22 cellular contexts compared by ENCODE assay signal in genomic region chr10:30709229-30709628, GRCh38.
DNase-seq lines count a peak whose midpoint lies in the region; ATAC-seq and TF ChIP-seq lines count a peak whose summit lies in the region.
"Had no signal": no experiment of that assay in that cellular context is flagged by ENCODE, and none has a peak within 500 bp of the region (broad histone marks: within the 10 kb centered on the region; RNA-seq: fewer than 3 reads in every experiment).

No MANE protein-coding gene starts in this region.

- POLR2A ChIA-PET in activated CD4-positive, alpha-beta memory T cell treated with anti-CD3 and anti-CD28 coated beads for 36 hours (lab: Charles Lee), result no interaction called here
- POLR2A ChIA-PET in activated CD4-positive, alpha-beta memory T cell treated with anti-CD3 and anti-CD28 coated beads, Interleukin-2, amount 10 ng/mL, durations not matched to agents 7 days and 5 days (lab: Charles Lee), result interaction anchor here (0.6 to 1.0 kb wide), 2 partner anchors 8 to 22 kb away, joined by 3 read pairs; no protein-coding TSS in a partner anchor

- H3K27me3 ChIP-seq in GM23338 (ENCODE audit: insufficient read depth), result no peaks in the 10 kb centered on the region
- H3K27me3 ChIP-seq in brain microvascular endothelial cell (replicated peaks), result no peaks in the 10 kb centered on the region
- H3K27me3 ChIP-seq in trophoblast cell (ENCODE audit: insufficient read depth, low read length), result no peaks in the 10 kb centered on the region
- H3K27me3 ChIP-seq: left lung, MG63, vagina had no signal

- peak; percentile 30 for DNase-seq in activated CD4-positive, alpha-beta memory T cell treated with anti-CD3 and anti-CD28 coated beads for 36 hours
- no peak for DNase-seq in activated CD4-positive, alpha-beta memory T cell treated with anti-CD3 and anti-CD28 coated beads, Interleukin-2, amount 10 ng/mL, durations not matched to agents 7 days and 5 days
- DNase-seq in GM23338 (ENCODE audit: low spot score), result peak; percentile 41
- no peak for DNase-seq in brain microvascular endothelial cell
- DNase-seq in trophoblast cell, result no peak
- DNase-seq: activated CD4-positive, CD25-positive, alpha-beta regulatory T cell; activated CD8-positive, alpha-beta memory T cell treated with anti-CD3 and anti-CD28 coated beads, Interleukin-2, amount 50 U/mL, for 4 hours; activated effector memory CD4-positive, alpha-beta T cell treated with anti-CD3 and anti-CD28 coated beads, Interleukin-2, amount 50 U/mL, for 16 hours; amniotic stem cell; central memory CD4-positive, alpha-beta T cell; IMR-90; left lung; MG63; NCI-H146; NCI-H748 treated with DMSO at 0.1 percent for 48 hours; PC-9 had no signal

- no peak overlapping the region for H4K91ac ChIP-seq in trophoblast cell (ENCODE audit: low read depth, low read length)

- no peaks in the 10 kb centered on the region for H3K27me3 Mint-ChIP-seq in activated CD4-positive, alpha-beta memory T cell treated with anti-CD3 and anti-CD28 coated beads for 36 hours
- H3K27me3 Mint-ChIP-seq in activated CD4-positive, alpha-beta memory T cell treated with anti-CD3 and anti-CD28 coated beads, Interleukin-2, amount 10 ng/mL, durations not matched to agents 7 days and 5 days, result no peaks in the 10 kb centered on the region
- peaks cover 6% of the 10 kb centered on the region for H3K27me3 Mint-ChIP-seq in GM23338 (ENCODE audit: insufficient read depth, low read depth, poor library complexity)

- no peak overlapping the region for H3K18ac ChIP-seq in trophoblast cell (ENCODE audit: low read length)

- H3K79me2 ChIP-seq in GM23338 (replicated peaks; ENCODE audit: insufficient read depth), result no peaks in the 10 kb centered on the region
- H3K79me2 ChIP-seq in trophoblast cell (ENCODE audit: control insufficient read depth, insufficient read depth, low read length, poor library complexity), result no peaks in the 10 kb centered on the region

- H3K14ac ChIP-seq in trophoblast cell (ENCODE audit: low read length), result no peak overlapping the region

- no peak overlapping the region for H3K4me2 ChIP-seq in GM23338
- no peak overlapping the region for H3K4me2 ChIP-seq in trophoblast cell (ENCODE audit: low read length)
- H3K4me2 ChIP-seq: PC-9 had no signal

- no peak overlapping the region for H3K4ac ChIP-seq in trophoblast cell (ENCODE audit: low read depth, low read length)

- CTCF ChIA-PET in activated CD4-positive, alpha-beta memory T cell treated with anti-CD3 and anti-CD28 coated beads for 36 hours (lab: Charles Lee), result interaction anchor here (0.9 to 3.0 kb wide), 4 partner anchors 9 to 70 kb away, joined by 3 to 16 read pairs (median 7); no protein-coding TSS in a partner anchor
- CTCF ChIA-PET in activated CD4-positive, alpha-beta memory T cell treated with anti-CD3 and anti-CD28 coated beads, Interleukin-2, amount 10 ng/mL, durations not matched to agents 7 days and 5 days (lab: Charles Lee), result interaction anchor here (1.0 to 1.8 kb wide), 3 partner anchors 9 to 38 kb away, joined by 4 to 7 read pairs (median 6); no protein-coding TSS in a partner anchor

- H3K23ac ChIP-seq in trophoblast cell (ENCODE audit: low read length), result no peak overlapping the region

- ATAC-seq in GM23338 (peak; percentile 80), GM19035 (IDR thresholded peaks at IDR 0.05; ENCODE audit: unreplicated experiment) (no peak), HG03432 (IDR thresholded peaks at IDR 0.05; ENCODE audit: unreplicated experiment) (no peak), HG02623 (IDR thresholded peaks at IDR 0.05; ENCODE audit: unreplicated experiment) (no peak)
- ATAC-seq: left lung had no signal

- H3K9ac ChIP-seq in trophoblast cell (ENCODE audit: low read length), result peak overlapping the region; percentile 61

- H3K4me1 Mint-ChIP-seq in activated CD4-positive, alpha-beta memory T cell treated with anti-CD3 and anti-CD28 coated beads for 36 hours (ENCODE audit: low read depth), result peaks cover 36% of the 10 kb centered on the region
- H3K4me1 Mint-ChIP-seq in activated CD4-positive, alpha-beta memory T cell treated with anti-CD3 and anti-CD28 coated beads, Interleukin-2, amount 10 ng/mL, durations not matched to agents 7 days and 5 days, result peaks cover 33% of the 10 kb centered on the region
- H3K4me1 Mint-ChIP-seq in GM23338, result peaks cover 19% of the 10 kb centered on the region

- no peaks in the 10 kb centered on the region for H4K20me1 ChIP-seq in GM23338 (replicated peaks; ENCODE audit: insufficient read depth)

- H3K27ac ChIP-seq in GM23338 (ENCODE audit: low read depth) (no peak overlapping the region), brain microvascular endothelial cell (no peak overlapping the region), trophoblast cell (ENCODE audit: low read depth, low read length) (no peak overlapping the region)
- H3K27ac ChIP-seq: C4-2B, HL-60, left lung, PC-9, vagina had no signal

- H3K9me3 Mint-ChIP-seq in activated CD4-positive, alpha-beta memory T cell treated with anti-CD3 and anti-CD28 coated beads for 36 hours, result peaks cover 12% of the 10 kb centered on the region
- H3K9me3 Mint-ChIP-seq in activated CD4-positive, alpha-beta memory T cell treated with anti-CD3 and anti-CD28 coated beads, Interleukin-2, amount 10 ng/mL, durations not matched to agents 7 days and 5 days, result peaks cover 18% of the 10 kb centered on the region
- peaks cover 12% of the 10 kb centered on the region for H3K9me3 Mint-ChIP-seq in GM23338

- TF ChIP-seq CTCF in GM23338 (conservative IDR thresholded peaks at IDR 0.05; ENCODE audit: low read depth in 2 of 2), result peak; percentile 48 to 65
- peak; percentile 32 for TF ChIP-seq CTCF in brain microvascular endothelial cell (IDR thresholded peaks at IDR 0.05; ENCODE audit: low read depth, low read length, missing control alignments)

- H4K12ac ChIP-seq in trophoblast cell (ENCODE audit: low read depth, low read length), result no peak overlapping the region

- no CpG with 5 or more reads among the region's 10 CpGs for WGBS in trophoblast cell (ENCODE audit: extremely low coverage, insufficient coverage, insufficient read length)

- H3K4me3 Mint-ChIP-seq in activated CD4-positive, alpha-beta memory T cell treated with anti-CD3 and anti-CD28 coated beads for 36 hours, result no peak overlapping the region
- no peak overlapping the region for H3K4me3 Mint-ChIP-seq in activated CD4-positive, alpha-beta memory T cell treated with anti-CD3 and anti-CD28 coated beads, Interleukin-2, amount 10 ng/mL, durations not matched to agents 7 days and 5 days
- H3K4me3 Mint-ChIP-seq in GM23338, result no peak overlapping the region

- no peak overlapping the region for H2BK12ac ChIP-seq in trophoblast cell (ENCODE audit: low read length)

- no peak overlapping the region for H4K8ac ChIP-seq in trophoblast cell (ENCODE audit: low read depth, low read length)

- H3K36me3 ChIP-seq in GM23338 (ENCODE audit: insufficient read depth) (no peaks in the 10 kb centered on the region), brain microvascular endothelial cell (replicated peaks) (no peaks in the 10 kb centered on the region), trophoblast cell (ENCODE audit: control insufficient read depth in 1 of 2, insufficient read depth in 2 of 2, low read length in 2 of 2) (no peaks in the 10 kb centered on the region)
- H3K36me3 ChIP-seq: left lung, MG63, vagina had no signal

- no peaks in the 10 kb centered on the region for H3K79me1 ChIP-seq in trophoblast cell (ENCODE audit: low read length)

- H2BK120ac ChIP-seq in trophoblast cell (ENCODE audit: insufficient read depth, low read length, poor library complexity), result no peak overlapping the region

- no peak overlapping the region for H2BK5ac ChIP-seq in trophoblast cell (ENCODE audit: low read depth, low read length, poor library complexity)

- H3F3A ChIP-seq in GM23338 (replicated peaks; ENCODE audit: low read depth), result no peaks in the 10 kb centered on the region

- no peaks in the 10 kb centered on the region for H3K9me2 ChIP-seq in GM23338 (ENCODE audit: insufficient read depth)

- intact Hi-C loops in activated CD4-positive, alpha-beta memory T cell treated with anti-CD3 and anti-CD28 coated beads for 36 hours (cut with micrococcal nuclease), result loop anchor here (10.0 kb wide), 2 partner anchors 1046 to 1216 kb away; partner anchors contain the start of gene ARHGAP12

- peaks cover 29% of the 10 kb centered on the region for H3K36me3 Mint-ChIP-seq in activated CD4-positive, alpha-beta memory T cell treated with anti-CD3 and anti-CD28 coated beads for 36 hours
- H3K36me3 Mint-ChIP-seq in activated CD4-positive, alpha-beta memory T cell treated with anti-CD3 and anti-CD28 coated beads, Interleukin-2, amount 10 ng/mL, durations not matched to agents 7 days and 5 days (ENCODE audit: low read depth), result peaks cover 40% of the 10 kb centered on the region
- peaks cover 11% of the 10 kb centered on the region; the same call in 2 of the 3 replicates for H3K36me3 Mint-ChIP-seq in GM23338 (ENCODE audit: low read depth)

- no peak overlapping the region for H3K27ac Mint-ChIP-seq in activated CD4-positive, alpha-beta memory T cell treated with anti-CD3 and anti-CD28 coated beads for 36 hours
- H3K27ac Mint-ChIP-seq in activated CD4-positive, alpha-beta memory T cell treated with anti-CD3 and anti-CD28 coated beads, Interleukin-2, amount 10 ng/mL, durations not matched to agents 7 days and 5 days, result no peak overlapping the region
- H3K27ac Mint-ChIP-seq in GM23338, result no peak overlapping the region

- H2AK5ac ChIP-seq in trophoblast cell (ENCODE audit: low read length), result no peak overlapping the region

- H3K4me3 ChIP-seq in GM23338 (no peak overlapping the region), brain microvascular endothelial cell (ENCODE audit: low read depth, low read length) (no peak overlapping the region), trophoblast cell (ENCODE audit: low read depth, low read length) (no peak overlapping the region)
- H3K4me3 ChIP-seq: left lung, MG63, PC-9, vagina had no signal

- in situ Hi-C loops in brain microvascular endothelial cell (cut with HindIII; ENCODE audit: low pct_ligation_motif_present, low sequenced_read_pairs), result no loop called here

- H3K4me1 ChIP-seq in GM23338 (ENCODE audit: insufficient read depth) (peaks cover 8% of the 10 kb centered on the region), trophoblast cell (ENCODE audit: control insufficient read depth in 1 of 2, insufficient read depth in 2 of 2, low read length in 2 of 2) (no peaks in the 10 kb centered on the region)
- H3K4me1 ChIP-seq: vagina had no signal

- H2AFZ ChIP-seq in GM23338, result no peak overlapping the region
- no peak overlapping the region for H2AFZ ChIP-seq in trophoblast cell (ENCODE audit: insufficient read depth, low read length, poor library complexity)
- H2AFZ ChIP-seq: PC-9 had no signal

- peaks cover 5% of the 10 kb centered on the region for H3K9me3 ChIP-seq in trophoblast cell (ENCODE audit: insufficient read depth, low read depth, low read length)
- H3K9me3 ChIP-seq: vagina had no signal

TF ChIP-seq in GM23338, 12 proteins besides CTCF, POLR2A, EP300 and RAD21 (continues in another document):
- TF ChIP-seq CREB1 (CRISPR knock-in tag; IDR thresholded peaks at IDR 0.05; ENCODE audit: low read depth) (no peak), POLR2AphosphoS5 (IDR thresholded peaks at IDR 0.05; ENCODE audit: low read depth) (no peak)

Comparison
In these comparisons a context has a peak if more than half of its experiments do, and no peak if none do; other contexts are left out.
1. DNase-seq: peak in activated CD4-positive, alpha-beta memory T cell treated with anti-CD3 and anti-CD28 coated beads for 36 hours (single experiment) and GM23338 (single experiment); none in activated CD4-positive, alpha-beta memory T cell treated with anti-CD3 and anti-CD28 coated beads, Interleukin-2, amount 10 ng/mL, durations not matched to agents 7 days and 5 days (single experiment), brain microvascular endothelial cell (single experiment) and trophoblast cell (0 of 2).